ENCODE assay signal across 8 cellular contexts in genomic region chr4:110514889-110515479, GRCh38. TPM values are rescaled to one million over a fixed set of nuclear protein-coding genes. Genes with fewer than 3 reads are reported as not detected.
DNase-seq lines count a peak whose midpoint lies in the region; ATAC-seq, FAIRE-seq and TF ChIP-seq lines count a peak whose summit lies in the region.

No MANE protein-coding gene starts in this region.

- H3K4me1 Mint-ChIP-seq in activated T-helper 17 cell treated with anti-CD3 and anti-CD28 coated beads, Interleukin-2, amount 50 U/mL, for 72 hours = peaks cover 13% of the 10 kb centered on the region
- H3K4me1 Mint-ChIP-seq in activated T-cell treated with anti-CD3 and anti-CD28 coated beads, Interleukin-2, amount 50 U/mL, for 72 hours (ENCODE audit: low read depth) = peaks cover 23% of the 10 kb centered on the region

- H3K36me3 ChIP-seq in MM.1S (replicated peaks; ENCODE audit: insufficient read depth, low read length) = no peaks in the 10 kb centered on the region

- no peaks in the 10 kb centered on the region for H3K9me3 ChIP-seq in MM.1S (replicated peaks; ENCODE audit: insufficient read depth, low read length)

- no peaks in the 10 kb centered on the region for H3K27me3 ChIP-seq in MM.1S (replicated peaks; ENCODE audit: insufficient read depth, low read length)

- H3K9ac ChIP-seq in MM.1S (ENCODE audit: low read length) = no peak overlapping the region

- H3K36me3 Mint-ChIP-seq in activated T-helper 17 cell treated with anti-CD3 and anti-CD28 coated beads, Interleukin-2, amount 50 U/mL, for 72 hours (ENCODE audit: low read depth) = no peaks in the 10 kb centered on the region
- H3K36me3 Mint-ChIP-seq in activated T-cell treated with anti-CD3 and anti-CD28 coated beads, Interleukin-2, amount 50 U/mL, for 72 hours (ENCODE audit: insufficient read depth in 2 of 2) = no peaks in the 10 kb centered on the region

- peak; percentile 58 for TF ChIP-seq CTCF in MM.1S (IDR thresholded peaks at IDR 0.05; ENCODE audit: low read length)

- no peaks in the 10 kb centered on the region for H3K79me2 ChIP-seq in MM.1S (ENCODE audit: low read length)

- H3K4me3 ChIP-seq in MM.1S (ENCODE audit: low read length) = peak overlapping the region; percentile 64; the same call in 1 of the 2 replicates

- peak overlapping the region; percentile 50 for H3K4me2 ChIP-seq in MM.1S (ENCODE audit: low read depth, low read length)

- H3K27ac Mint-ChIP-seq in activated T-helper 17 cell treated with anti-CD3 and anti-CD28 coated beads, Interleukin-2, amount 50 U/mL, for 72 hours = no peak overlapping the region
- H3K27ac Mint-ChIP-seq in activated T-cell treated with anti-CD3 and anti-CD28 coated beads, Interleukin-2, amount 50 U/mL, for 72 hours = no peak overlapping the region

- H4K20me1 ChIP-seq in MM.1S (ENCODE audit: insufficient read depth, low read length) = no peaks in the 10 kb centered on the region

- peak; percentile 5 for DNase-seq in NCI-H2171 treated with DMSO at 0.1 percent for 48 hours (lab: John Stamatoyannopoulos, UW)
- DNase-seq in NCI-H2171 (lab: John Stamatoyannopoulos, UW) = no peak
- peak; percentile 73 for DNase-seq in MM.1S
- DNase-seq in activated T-cell treated with anti-CD3 and anti-CD28 coated beads, Interleukin-2, amount 50 U/mL, for 72 hours = no peak
- DNase-seq in islet precursor cell = no peak

- H3K9me3 Mint-ChIP-seq in activated T-helper 17 cell treated with anti-CD3 and anti-CD28 coated beads, Interleukin-2, amount 50 U/mL, for 72 hours = no peaks in the 10 kb centered on the region
- H3K9me3 Mint-ChIP-seq in activated T-cell treated with anti-CD3 and anti-CD28 coated beads, Interleukin-2, amount 50 U/mL, for 72 hours = no peaks in the 10 kb centered on the region

- H3K27me3 Mint-ChIP-seq in activated T-helper 17 cell treated with anti-CD3 and anti-CD28 coated beads, Interleukin-2, amount 50 U/mL, for 72 hours = no peaks in the 10 kb centered on the region
- no peaks in the 10 kb centered on the region for H3K27me3 Mint-ChIP-seq in activated T-cell treated with anti-CD3 and anti-CD28 coated beads, Interleukin-2, amount 50 U/mL, for 72 hours (ENCODE audit: low read depth)

- no peak for ATAC-seq in activated T-helper 17 cell treated with anti-CD3 and anti-CD28 coated beads, Interleukin-2, amount 50 U/mL, for 72 hours (replicated peaks)
- no peak for ATAC-seq in activated T-cell treated with anti-CD3 and anti-CD28 coated beads, Interleukin-2, amount 50 U/mL, for 72 hours (replicated peaks in 1 of 2)
- ATAC-seq in HG03097 (IDR thresholded peaks at IDR 0.05; ENCODE audit: low FRiP score, unreplicated experiment) = no peak

- peak overlapping the region; percentile 81 for H3K4me3 Mint-ChIP-seq in activated T-helper 17 cell treated with anti-CD3 and anti-CD28 coated beads, Interleukin-2, amount 50 U/mL, for 72 hours
- peak overlapping the region in 1 of 2 donors; percentile 91 for H3K4me3 Mint-ChIP-seq in activated T-cell treated with anti-CD3 and anti-CD28 coated beads, Interleukin-2, amount 50 U/mL, for 72 hours

- peaks cover 12% of the 10 kb centered on the region for H3K4me1 ChIP-seq in MM.1S (ENCODE audit: low read length)

- FAIRE-seq in islet of Langerhans (lab: Jason Lieb, UNC) = peak; percentile 97

- H3K9me2 ChIP-seq in MM.1S (replicated peaks; ENCODE audit: insufficient read depth, low read length) = no peaks in the 10 kb centered on the region

- H3K27ac ChIP-seq in MM.1S (ENCODE audit: low read length) = no peak overlapping the region

- H2AFZ ChIP-seq in MM.1S (ENCODE audit: low read length) = peak overlapping the region; percentile 52; the same call in 1 of the 2 replicates

- H3F3A ChIP-seq in MM.1S (ENCODE audit: insufficient read depth, low read length) = peaks cover 7% of the 10 kb centered on the region; the same call in 1 of the 2 replicates

RNA-seq across cellular contexts. Expression of gene ENPEP, which starts 39.0 kb away (rescaled TPM):
- total RNA-seq in activated T-helper 17 cell treated with anti-CD3 and anti-CD28 coated beads, Interleukin-2, amount 50 U/mL, for 72 hours = under 1 TPM in 1 of 2 donors, not detected in 1; 0.16 TPM
- total RNA-seq in activated T-cell treated with anti-CD3 and anti-CD28 coated beads, Interleukin-2, amount 50 U/mL, for 72 hours = under 1 TPM in 1 of 2 donors, not detected in 1; 0.84 TPM

Comparison
In these comparisons a context has a peak if more than half of its experiments do, and no peak if none do; other contexts are left out.
1. DNase-seq: peak in NCI-H2171 treated with DMSO at 0.1 percent for 48 hours (single experiment) and MM.1S (single experiment); none in NCI-H2171 (single experiment), activated T-cell treated with anti-CD3 and anti-CD28 coated beads, Interleukin-2, amount 50 U/mL, for 72 hours (0 of 2) and islet precursor cell (single experiment).